8 cellular contexts compared by ENCODE assay signal in genomic region chr11:73980001-73980960, GRCh38. TPM values are rescaled to one million over a fixed set of nuclear protein-coding genes. Genes with fewer than 3 reads are reported as not detected.
DNase-seq lines count a peak whose midpoint lies in the region; ATAC-seq, FAIRE-seq and TF ChIP-seq lines count a peak whose summit lies in the region.

No MANE protein-coding gene starts in this region.

- CTCF ChIA-PET in HCT116 (lab: Charles Lee) = interaction anchor here (1.4 kb wide), 1 partner anchor 275 kb away, joined by 3 read pairs; no protein-coding TSS in a partner anchor

- no peak overlapping the region for H3K9ac ChIP-seq in HCT116 (ENCODE audit: low read length)

- peaks cover 70% of the 10 kb centered on the region for H3K36me3 Mint-ChIP-seq in activated CD4-positive, alpha-beta T cell treated with anti-CD3 and anti-CD28 coated beads, Interleukin-2, amount 10 ng/mL, durations not matched to agents 24 days and 14 days (ENCODE audit: low read depth)
- H3K36me3 Mint-ChIP-seq in endothelial cell (ENCODE audit: low read depth, unreplicated experiment) = peaks cover 12% of the 10 kb centered on the region

- peak; percentile 71 for TF ChIP-seq POLR2A in GM12892 (IDR thresholded peaks at IDR 0.05; ENCODE audit: low read depth, low read length)
- TF ChIP-seq POLR2A in HCT116 (IDR thresholded peaks at IDR 0.05; ENCODE audit: borderline replicate concordance, extremely low read depth, insufficient read depth, insufficient read length) = no peak
- TF ChIP-seq POLR2A in uterus (IDR thresholded peaks at IDR 0.05) = no peak

- TF ChIP-seq CTCF in HCT116 (IDR thresholded peaks at IDR 0.05 in 2 of 3, conservative IDR thresholded peaks at IDR 0.05 in 1 of 3; ENCODE audit: borderline replicate concordance in 1 of 3, insufficient read depth in 1 of 3, low read depth in 2 of 3, low read length in 2 of 3) (no peak), endothelial cell (IDR thresholded peaks at IDR 0.05; ENCODE audit: unreplicated experiment) (no peak), pancreas (IDR thresholded peaks at IDR 0.05) (no peak), uterus (IDR thresholded peaks at IDR 0.05) (no peak)

- intact Hi-C loops in HCT116 (cut with micrococcal nuclease) (loop anchor here (5.0 kb wide), 1 partner anchor 192 kb away; the partner anchor contains the start of genes C2CD3 and PPME1), pancreas (cut with DNase I) (no loop called here), uterus (cut with DNase I; ENCODE audit: low total_unique reads) (no loop called here)
- intact Hi-C loops in activated CD4-positive, alpha-beta T cell treated with anti-CD3 and anti-CD28 coated beads, Interleukin-2, amount 10 ng/mL, durations not matched to agents 24 days and 14 days (cut with micrococcal nuclease) = loop anchor here (2.0 kb wide), 1 partner anchor 15 kb away; no protein-coding TSS in a partner anchor

- 46% methylated on average over 6 of the region's 6 CpGs for WGBS in pancreas, 2 donors

- FAIRE-seq in GM12892 (lab: Jason Lieb, UNC) = peak; percentile 81
- FAIRE-seq in pancreas (lab: Jason Lieb, UNC) = no peak

- peak; percentile 82 for DNase-seq in GM12892 (ENCODE audit: insufficient read length)
- no peak for DNase-seq in HCT116 (ENCODE audit: low read depth, low spot score)
- DNase-seq in NCI-H1417 (lab: John Stamatoyannopoulos, UW) = peak in 2 of 3 experiments; percentile 82 to 93
- peak; percentile 95 for DNase-seq in activated CD4-positive, alpha-beta T cell treated with anti-CD3 and anti-CD28 coated beads, Interleukin-2, amount 10 ng/mL, durations not matched to agents 24 days and 14 days
- DNase-seq in endothelial cell (ENCODE audit: low spot score) = peak; percentile 24
- DNase-seq in pancreas = peak in 5 of 6 donors; percentile 28 to 81 (median 55)
- DNase-seq in uterus = no peak
- DNase-seq in midbrain (lab: John Stamatoyannopoulos, UW) = no peak

- 0 out of 2 replicates have a peak, but pooled peaks cover 3% of the 10 kb centered on the region for H3K79me2 ChIP-seq in HCT116 (ENCODE audit: insufficient read depth, low read length)

- BruUV-seq in HCT116 (replicated peaks; lab: Mats Ljungman, UMichigan) = no TSS peak

- H3K4me1 Mint-ChIP-seq in activated CD4-positive, alpha-beta T cell treated with anti-CD3 and anti-CD28 coated beads, Interleukin-2, amount 10 ng/mL, durations not matched to agents 24 days and 14 days = peaks cover 68% of the 10 kb centered on the region
- H3K4me1 Mint-ChIP-seq in endothelial cell (ENCODE audit: unreplicated experiment) = peaks cover 31% of the 10 kb centered on the region

- POLR2A ChIA-PET in HCT116 (lab: Charles Lee) = interaction anchor here (0.6 to 1.5 kb wide), 2 partner anchors 11 to 16 kb away, joined by 3 to 4 read pairs; no protein-coding TSS in a partner anchor

- H3K4me3 Mint-ChIP-seq in activated CD4-positive, alpha-beta T cell treated with anti-CD3 and anti-CD28 coated beads, Interleukin-2, amount 10 ng/mL, durations not matched to agents 24 days and 14 days = peak overlapping the region; percentile 95
- H3K4me3 Mint-ChIP-seq in endothelial cell (ENCODE audit: unreplicated experiment) = no peak overlapping the region

- TF ChIP-seq RAD21 in HCT116 (IDR thresholded peaks at IDR 0.05; ENCODE audit: low read depth) = no peak

- H3K9me3 Mint-ChIP-seq in activated CD4-positive, alpha-beta T cell treated with anti-CD3 and anti-CD28 coated beads, Interleukin-2, amount 10 ng/mL, durations not matched to agents 24 days and 14 days = no peaks in the 10 kb centered on the region
- H3K9me3 Mint-ChIP-seq in endothelial cell (ENCODE audit: unreplicated experiment) = no peaks in the 10 kb centered on the region

- RAD21 ChIA-PET in HCT116 (lab: Charles Lee; ENCODE audit: low non-redundant PET in 1 of 2, low total read pairs in 2 of 2, uncharacterized antibody in 2 of 2, unreplicated experiment in 2 of 2) = no interaction called here

- no peaks in the 10 kb centered on the region for H3K27me3 Mint-ChIP-seq in activated CD4-positive, alpha-beta T cell treated with anti-CD3 and anti-CD28 coated beads, Interleukin-2, amount 10 ng/mL, durations not matched to agents 24 days and 14 days
- H3K27me3 Mint-ChIP-seq in endothelial cell (ENCODE audit: unreplicated experiment) = peaks cover 13% of the 10 kb centered on the region

- ATAC-seq in HCT116 (no peak), pancreas (peak; percentile 18 to 29 (median 22))

- no peaks in the 10 kb centered on the region for H3K9me2 ChIP-seq in HCT116 (ENCODE audit: insufficient read depth)

- no peak overlapping the region for H2AFZ ChIP-seq in HCT116 (ENCODE audit: low read depth, low read length, poor library complexity, severe bottlenecking)

- H3K27ac ChIP-seq in HCT116 (ENCODE audit: low read depth, low read length) = no peak overlapping the region
- peak overlapping the region; percentile 4 to 80 (median 38) for H3K27ac ChIP-seq in pancreas
- H3K27ac ChIP-seq in uterus = no peak overlapping the region

- H3K4me2 ChIP-seq in HCT116 (ENCODE audit: low read length) = peak overlapping the region; percentile 19; the same call in 1 of the 2 replicates

- H3K36me3 ChIP-seq in HCT116 (ENCODE audit: control insufficient read depth in 1 of 2, insufficient read depth in 2 of 2, low read length in 2 of 2) (peaks cover 0 to 2% of the 10 kb centered on the region in 2 experiments; a peak in 1 of 4 replicates), pancreas (no peaks in the 10 kb centered on the region), uterus (no peaks in the 10 kb centered on the region)

- H3K9me3 ChIP-seq in HCT116 (ENCODE audit: control insufficient read depth in 1 of 2, insufficient read depth in 1 of 2, low read depth in 1 of 2, low read length in 2 of 2) = no peaks in the 10 kb centered on the region
- no peaks in the 10 kb centered on the region for H3K9me3 ChIP-seq in pancreas
- H3K9me3 ChIP-seq in uterus = no peaks in the 10 kb centered on the region

- H4K20me1 ChIP-seq in HCT116 (ENCODE audit: insufficient read depth) = no peaks in the 10 kb centered on the region

- H3K4me3 ChIP-seq in HCT116 (replicated peaks in 1 of 2; ENCODE audit: low read depth in 1 of 2, low read length in 2 of 2) (no peak overlapping the region), pancreas (peak overlapping the region in 1 of 4 donors; percentile 57), uterus (no peak overlapping the region)

- H3K4me1 ChIP-seq in HCT116 (ENCODE audit: control insufficient read depth in 1 of 2, insufficient read depth in 2 of 2, low read length in 2 of 2) = peaks cover 16 to 37% of the 10 kb centered on the region in 2 experiments
- H3K4me1 ChIP-seq in pancreas = peaks cover 0 to 25% (median 7%) of the 10 kb centered on the region in 3 donors
- peaks cover 0 to 6% of the 10 kb centered on the region in 2 donors for H3K4me1 ChIP-seq in uterus

- H3K27ac Mint-ChIP-seq in activated CD4-positive, alpha-beta T cell treated with anti-CD3 and anti-CD28 coated beads, Interleukin-2, amount 10 ng/mL, durations not matched to agents 24 days and 14 days = peak overlapping the region; percentile 96
- peak overlapping the region; percentile 75 for H3K27ac Mint-ChIP-seq in endothelial cell (ENCODE audit: unreplicated experiment)

- H3K27me3 ChIP-seq in HCT116 (ENCODE audit: insufficient read depth, low read length) = no peaks in the 10 kb centered on the region
- H3K27me3 ChIP-seq in pancreas = no peaks in the 10 kb centered on the region
- H3K27me3 ChIP-seq in uterus = no peaks in the 10 kb centered on the region

TF ChIP-seq in HCT116, 20 proteins besides CTCF, POLR2A, EP300 and RAD21:
- TF ChIP-seq EZH2phosphoT487 (IDR thresholded peaks at IDR 0.05; ENCODE audit: borderline replicate concordance) (no peak), JUND (IDR thresholded peaks at IDR 0.05) (no peak), EGR1 (IDR thresholded peaks at IDR 0.05; ENCODE audit: low read depth) (no peak), CEBPB (IDR thresholded peaks at IDR 0.05; ENCODE audit: low read depth) (no peak), CBX3 (IDR thresholded peaks at IDR 0.05; ENCODE audit: low read depth) (no peak), SRF (IDR thresholded peaks at IDR 0.05; ENCODE audit: low read depth) (no peak)

RNA-seq across cellular contexts. Expression of gene UCP2, which starts 2.4 kb away (rescaled TPM):
- 83.0 TPM for polyA plus RNA-seq in GM12892 (2012; ENCODE audit: missing spikeins)
- 20.4 TPM for total RNA-seq in HCT116 (2021; ENCODE audit: unreplicated experiment)
- 17.4 and 17.5 TPM in 2 replicates for polyA plus RNA-seq in HCT116 (2012)
- 447 and 452 TPM in 2 replicates for total RNA-seq in activated CD4-positive, alpha-beta T cell treated with anti-CD3 and anti-CD28 coated beads, Interleukin-2, amount 10 ng/mL, durations not matched to agents 24 days and 14 days
- 12.8 TPM for total RNA-seq in endothelial cell (ENCODE audit: unreplicated experiment)
- total RNA-seq in pancreas = 10 to 100 TPM in 4 of 6 donors, 1 to 10 TPM in 2; 4.6 to 19.4 (median 12.7) TPM
- 10 to 100 TPM in 1 of 2 donors, 1 to 10 TPM in 1; 10.0 to 16.1 TPM for polyA plus RNA-seq in pancreas
- total RNA-seq in uterus = 10 to 100 TPM in 3 of 4 donors, not detected in 1; 10.8 to 64.7 (median 33.7) TPM

RNA-seq across cellular contexts. Expression of gene UCP3, which starts 28.6 kb away (rescaled TPM):
- polyA plus RNA-seq in GM12892 (2012; ENCODE audit: missing spikeins) = 0.74 TPM
- 1.3 TPM for total RNA-seq in HCT116 (2021; ENCODE audit: unreplicated experiment)
- polyA plus RNA-seq in HCT116 (2012) = 0.30 and 0.34 TPM in 2 replicates
- total RNA-seq in activated CD4-positive, alpha-beta T cell treated with anti-CD3 and anti-CD28 coated beads, Interleukin-2, amount 10 ng/mL, durations not matched to agents 24 days and 14 days = 2.9 and 3.6 TPM in 2 replicates
- total RNA-seq in endothelial cell (ENCODE audit: unreplicated experiment) = 1.6 TPM
- total RNA-seq in pancreas = 1 to 10 TPM in 1 of 6 donors, under 1 TPM in 5; 0.32 to 1.5 (median 0.67) TPM
- 1 to 10 TPM; 2.0 TPM for polyA plus RNA-seq in pancreas
- total RNA-seq in uterus = 1 to 10 TPM in 2 of 4 donors, under 1 TPM in 1, not detected in 1; 0.21 to 4.1 (median 1.5) TPM

RNA-seq across cellular contexts. Expression of gene DNAJB13, which starts 29.5 kb away (rescaled TPM):
- polyA plus RNA-seq in GM12892 (2012; ENCODE audit: missing spikeins) = 0.28 TPM
- total RNA-seq in HCT116 (2021; ENCODE audit: unreplicated experiment) (0.22 TPM), endothelial cell (ENCODE audit: unreplicated experiment) (0.36 TPM), pancreas (1 to 10 TPM in 1 of 6 donors, under 1 TPM in 5; 0.22 to 1.8 (median 0.41) TPM), uterus (1 to 10 TPM in 3 of 4 donors, not detected in 1; 1.9 to 9.1 (median 4.6) TPM)
- 0.16 TPM in 1 of 2 replicates, not detected in the other for polyA plus RNA-seq in HCT116 (2012)
- total RNA-seq in activated CD4-positive, alpha-beta T cell treated with anti-CD3 and anti-CD28 coated beads, Interleukin-2, amount 10 ng/mL, durations not matched to agents 24 days and 14 days = 0.26 and 1.0 TPM in 2 replicates
- 1 to 10 TPM in 1 of 2 donors, under 1 TPM in 1; 0.99 to 2.1 TPM for polyA plus RNA-seq in pancreas

Comparison
In these comparisons a context has a peak if more than half of its experiments do, and no peak if none do; other contexts are left out.
1. DNase-seq: peak in GM12892 (single experiment), NCI-H1417 (2 of 3), activated CD4-positive, alpha-beta T cell treated with anti-CD3 and anti-CD28 coated beads, Interleukin-2, amount 10 ng/mL, durations not matched to agents 24 days and 14 days (single experiment), endothelial cell (single experiment) and pancreas (5 of 6); none in HCT116 (single experiment), uterus (0 of 2) and midbrain (single experiment).
2. H3K27ac ChIP-seq: peak in pancreas (4 of 4); none in HCT116 (single experiment) and uterus (0 of 2).
3. intact Hi-C loops: an anchor here in HCT116 (5.0 kb wide) and activated CD4-positive, alpha-beta T cell treated with anti-CD3 and anti-CD28 coated beads, Interleukin-2, amount 10 ng/mL, durations not matched to agents 24 days and 14 days (2.0 kb wide); none called in pancreas and uterus.